ENCODE assay signal across 15 cellular contexts in genomic region chr1:178580096-178580495, GRCh38.
DNase-seq lines count a peak whose midpoint lies in the region; ATAC-seq, FAIRE-seq and TF ChIP-seq lines count a peak whose summit lies in the region.
"Had no signal": no experiment of that assay in that cellular context is flagged by ENCODE, and none has a peak within 500 bp of the region (broad histone marks: within the 10 kb centered on the region; RNA-seq: fewer than 3 reads in every experiment).

No MANE protein-coding gene starts in this region.

- peak overlapping the region; percentile 86 for H3K4me3 Mint-ChIP-seq in stimulated activated memory B cell treated with anti-CD40 and anti-IgM and Interleukin-4, amounts not matched to agents 10 μg/mL and 1 μg/mL and 100 μg/mL, for 72 hours
- H3K4me3 Mint-ChIP-seq in naive thymus-derived CD8-positive, alpha-beta T cell, result no peak overlapping the region

- DNase-seq in Karpas-422, result peak; percentile 72
- DNase-seq in GM12878 (ENCODE audit: low read depth, low spot score), result no peak
- no peak for DNase-seq in naive thymus-derived CD8-positive, alpha-beta T cell
- DNase-seq in activated CD4-positive, alpha-beta T cell treated with anti-CD3 and anti-CD28 coated beads for 48 hours, result no peak
- no peak for DNase-seq in stimulated activated naive CD4-positive, alpha-beta T cell treated with Interleukin-2 at 50 U/mL for 16 hours (lab: John Stamatoyannopoulos, UW)
- DNase-seq: COR-L47; HCEC 1CT; IMR-90; NCI-H2171; NCI-H446; NK-92 treated with Interleukin-12 subunit alpha and Interleukin-12 subunit beta, amount 100 ng/mL, for 24 hours; PC-3 had no signal

- H2AFZ ChIP-seq in Karpas-422 (ENCODE audit: low read length) (no peak overlapping the region), GM12878 (ENCODE audit: control insufficient read depth, low read depth, low read length) (peak overlapping the region; percentile 28; the same call in 1 of the 2 replicates)

- H3K27me3 Mint-ChIP-seq in stimulated activated memory B cell treated with anti-CD40 and anti-IgM and Interleukin-4, amounts not matched to agents 10 μg/mL and 1 μg/mL and 100 μg/mL, for 72 hours, result no peaks in the 10 kb centered on the region
- peaks cover 0 to 15% (median 4%) of the 10 kb centered on the region in 5 donors for H3K27me3 Mint-ChIP-seq in naive thymus-derived CD8-positive, alpha-beta T cell

- CTCF ChIA-PET in GM12878 (lab: Yijun Ruan, JAX), result interaction anchor here (0.7 to 1.5 kb wide), 5 partner anchors 8 to 174 kb away, joined by 3 to 6 read pairs (median 4); no protein-coding TSS in a partner anchor

- peak overlapping the region; percentile 64 for H3K4me3 ChIP-seq in DOHH2 (ENCODE audit: low read length)
- H3K4me3 ChIP-seq in Karpas-422 (ENCODE audit: low read length), result peak overlapping the region; percentile 51
- no peak overlapping the region for H3K4me3 ChIP-seq in GM12878

- H4K20me1 ChIP-seq in DOHH2 (ENCODE audit: control insufficient read depth, insufficient read depth, low read depth, low read length) (no peaks in the 10 kb centered on the region), Karpas-422 (ENCODE audit: insufficient read depth, low read depth, low read length) (no peaks in the 10 kb centered on the region), GM12878 (ENCODE audit: control insufficient read depth, insufficient read depth) (no peaks in the 10 kb centered on the region)

- no TSS peak for BruUV-seq in GM12878 (replicated peaks; lab: Mats Ljungman, UMichigan)

- POLR2A ChIA-PET in GM12878 (lab: Charles Lee), result interaction anchor here (1.4 kb wide), 1 partner anchor 84 kb away, joined by 3 read pairs; no protein-coding TSS in a partner anchor
- POLR2A ChIA-PET in naive thymus-derived CD8-positive, alpha-beta T cell (lab: Charles Lee), result interaction anchor here (1.1 kb wide), 1 partner anchor 26 kb away, joined by 3 read pairs; no protein-coding TSS in a partner anchor

- H3K4me1 ChIP-seq in DOHH2 (ENCODE audit: control insufficient read depth, low read length) (peaks cover 98% of the 10 kb centered on the region), Karpas-422 (ENCODE audit: low read length) (peaks cover 93% of the 10 kb centered on the region), GM12878 (ENCODE audit: control insufficient read depth, insufficient read depth, low read length) (peaks cover 75% of the 10 kb centered on the region)

- no peaks in the 10 kb centered on the region for H3K27me3 ChIP-seq in DOHH2 (ENCODE audit: control insufficient read depth, low read length)
- no peaks in the 10 kb centered on the region for H3K27me3 ChIP-seq in Karpas-422 (ENCODE audit: low read length)
- H3K27me3 ChIP-seq in GM12878 (replicated peaks in 1 of 2; ENCODE audit: control insufficient read depth in 2 of 2, insufficient read depth in 2 of 2, low read length in 1 of 2), result no peaks in the 10 kb centered on the region

- no peaks in the 10 kb centered on the region; the same call in 1 of the 2 replicates for H3K36me3 ChIP-seq in DOHH2 (ENCODE audit: control insufficient read depth, low read length)
- no peaks in the 10 kb centered on the region for H3K36me3 ChIP-seq in Karpas-422 (ENCODE audit: insufficient read depth, low read length)
- H3K36me3 ChIP-seq in GM12878 (ENCODE audit: control insufficient read depth in 2 of 2, insufficient read depth in 2 of 2, low read length in 1 of 2), result no peaks in the 10 kb centered on the region

- peak overlapping the region; percentile 96 for H3K27ac Mint-ChIP-seq in stimulated activated memory B cell treated with anti-CD40 and anti-IgM and Interleukin-4, amounts not matched to agents 10 μg/mL and 1 μg/mL and 100 μg/mL, for 72 hours
- H3K27ac Mint-ChIP-seq in naive thymus-derived CD8-positive, alpha-beta T cell, result peak overlapping the region in 1 of 10 donors; percentile 52

- RAD21 ChIA-PET in GM12878 (lab: Charles Lee; ENCODE audit: unreplicated experiment), result interaction anchor here (1.1 to 1.9 kb wide), 3 partner anchors 26 to 37 kb away, joined by 3 to 17 read pairs (median 3); no protein-coding TSS in a partner anchor

- TF ChIP-seq EP300 in GM12878 (IDR thresholded peaks at IDR 0.05; ENCODE audit: borderline replicate concordance in 1 of 2, control insufficient read depth in 1 of 2, low read depth in 2 of 2, low read length in 2 of 2), result no peak

- no peaks in the 10 kb centered on the region for H3K79me2 ChIP-seq in DOHH2 (ENCODE audit: control insufficient read depth, low read length)
- H3K79me2 ChIP-seq in Karpas-422 (ENCODE audit: low read length), result peaks cover 13% of the 10 kb centered on the region; the same call in 1 of the 2 replicates
- no peaks in the 10 kb centered on the region for H3K79me2 ChIP-seq in GM12878 (ENCODE audit: control insufficient read depth, insufficient read depth, low read length)

- in situ Hi-C loops in GM12878 (cut with MboI), result no loop called here

- peak overlapping the region; percentile 87 for H3K9ac ChIP-seq in Karpas-422 (ENCODE audit: low read length)
- H3K9ac ChIP-seq in GM12878 (ENCODE audit: control insufficient read depth, insufficient read depth, low read length), result peak overlapping the region; percentile 16; the same call in 1 of the 2 replicates

- 74% methylated on average over 5 of the region's 5 CpGs for WGBS in GM12878 (ENCODE audit: insufficient coverage, insufficient replicate concordance, low lambda C conversion rate, missing lambda C conversion rate)

- TF ChIP-seq CTCF in DOHH2 (IDR thresholded peaks at IDR 0.05; ENCODE audit: low read depth, low read length, poor library complexity, severe bottlenecking), result no peak
- no peak for TF ChIP-seq CTCF in GM12878 (IDR thresholded peaks at IDR 0.05 in 2 of 3, conservative IDR thresholded peaks at IDR 0.05 in 1 of 3; ENCODE audit: control insufficient read depth in 2 of 3, extremely low read depth in 1 of 3, insufficient read depth in 1 of 3, low read depth in 3 of 3, low read length in 3 of 3)

- H3K9me3 ChIP-seq in DOHH2 (ENCODE audit: control insufficient read depth, insufficient read depth, low read length), result no peaks in the 10 kb centered on the region
- H3K9me3 ChIP-seq in Karpas-422 (ENCODE audit: low read length), result no peaks in the 10 kb centered on the region
- no peaks in the 10 kb centered on the region for H3K9me3 ChIP-seq in GM12878 (replicated peaks; ENCODE audit: control insufficient read depth, insufficient read depth, low read length)

- SMC1A ChIA-PET in GM12878 (lab: Charles Lee; ENCODE audit: uncharacterized antibody, unreplicated experiment), result interaction anchor here (0.6 to 8.9 kb wide), 9 partner anchors 8 to 595 kb away, joined by 3 to 77 read pairs (median 4); no protein-coding TSS in a partner anchor

- H3K4me1 Mint-ChIP-seq in stimulated activated memory B cell treated with anti-CD40 and anti-IgM and Interleukin-4, amounts not matched to agents 10 μg/mL and 1 μg/mL and 100 μg/mL, for 72 hours, result peaks cover 85% of the 10 kb centered on the region
- peaks cover 0 to 60% (median 0%) of the 10 kb centered on the region in 4 donors for H3K4me1 Mint-ChIP-seq in naive thymus-derived CD8-positive, alpha-beta T cell

- TF ChIP-seq POLR2A in GM12878 (IDR thresholded peaks at IDR 0.05; ENCODE audit: low read depth, low read length), result no peak

- peak overlapping the region; percentile 95 for H3K27ac ChIP-seq in DOHH2 (ENCODE audit: low read depth, low read length)
- peak overlapping the region; percentile 99 for H3K27ac ChIP-seq in Karpas-422 (ENCODE audit: low read length)
- peak overlapping the region; percentile 38; the same call in 1 of the 2 replicates for H3K27ac ChIP-seq in GM12878 (ENCODE audit: control insufficient read depth, insufficient read depth)
- H3K27ac ChIP-seq: RWPE1 had no signal

- no peak for TF ChIP-seq RAD21 in GM12878 (IDR thresholded peaks at IDR 0.05; ENCODE audit: insufficient read depth, low read depth, low read length)

- no peaks in the 10 kb centered on the region for H3K9me2 ChIP-seq in DOHH2 (replicated peaks; ENCODE audit: control insufficient read depth, low read length)
- H3K9me2 ChIP-seq in Karpas-422 (replicated peaks; ENCODE audit: insufficient read depth, low read length), result no peaks in the 10 kb centered on the region

- intact Hi-C loops in GM12878 (cut with micrococcal nuclease; ENCODE audit: unreplicated experiment), result no loop called here

- H3K4me2 ChIP-seq in DOHH2 (ENCODE audit: low read length), result peak overlapping the region; percentile 95
- H3K4me2 ChIP-seq in Karpas-422 (ENCODE audit: low read depth, low read length, poor library complexity, severe bottlenecking), result peak overlapping the region; percentile 73
- peak overlapping the region; percentile 78 for H3K4me2 ChIP-seq in GM12878 (ENCODE audit: control insufficient read depth, insufficient read depth)

- ATAC-seq in GM12878, result no peak
- ATAC-seq in stimulated activated memory B cell treated with anti-CD40 and anti-IgM and Interleukin-4, amounts not matched to agents 10 μg/mL and 1 μg/mL and 100 μg/mL, for 72 hours, result no peak
- no peak for ATAC-seq in naive thymus-derived CD8-positive, alpha-beta T cell
- ATAC-seq: PC-3 had no signal

- H3F3A ChIP-seq in DOHH2 (ENCODE audit: control insufficient read depth, insufficient read depth), result peaks cover 57% of the 10 kb centered on the region

- peaks cover 7% of the 10 kb centered on the region for H3K36me3 Mint-ChIP-seq in stimulated activated memory B cell treated with anti-CD40 and anti-IgM and Interleukin-4, amounts not matched to agents 10 μg/mL and 1 μg/mL and 100 μg/mL, for 72 hours
- H3K36me3 Mint-ChIP-seq in naive thymus-derived CD8-positive, alpha-beta T cell, result no peaks in the 10 kb centered on the region

- no peaks in the 10 kb centered on the region for H3K9me3 Mint-ChIP-seq in stimulated activated memory B cell treated with anti-CD40 and anti-IgM and Interleukin-4, amounts not matched to agents 10 μg/mL and 1 μg/mL and 100 μg/mL, for 72 hours
- no peaks in the 10 kb centered on the region for H3K9me3 Mint-ChIP-seq in naive thymus-derived CD8-positive, alpha-beta T cell

- no peak for FAIRE-seq in GM12878 (lab: Jason Lieb, UNC)

TF ChIP-seq in GM12878, 131 proteins besides CTCF, POLR2A, EP300 and RAD21 (continues in another document):
- TF ChIP-seq ATF2 (IDR thresholded peaks at IDR 0.05; ENCODE audit: low read length) (no peak), POLR2AphosphoS5 (IDR thresholded peaks at IDR 0.05; ENCODE audit: low read length) (no peak), MTA2 (IDR thresholded peaks at IDR 0.05; ENCODE audit: low read depth) (no peak), RB1 (IDR thresholded peaks at IDR 0.05; ENCODE audit: borderline replicate concordance) (no peak), JUNB (IDR thresholded peaks at IDR 0.05) (no peak), MYB (IDR thresholded peaks at IDR 0.05; ENCODE audit: borderline replicate concordance, low read depth, low read length) (no peak)

Comparison
In these comparisons a context has a peak if more than half of its experiments do, and no peak if none do; other contexts are left out.
1. H3K27ac ChIP-seq: peak in every context shown above with its lines; median percentile 99 in Karpas-422; 95 in DOHH2; 38 in GM12878.